Comparison of ENCODE assay signal across 19 cellular contexts in the genomic region with DNA sequence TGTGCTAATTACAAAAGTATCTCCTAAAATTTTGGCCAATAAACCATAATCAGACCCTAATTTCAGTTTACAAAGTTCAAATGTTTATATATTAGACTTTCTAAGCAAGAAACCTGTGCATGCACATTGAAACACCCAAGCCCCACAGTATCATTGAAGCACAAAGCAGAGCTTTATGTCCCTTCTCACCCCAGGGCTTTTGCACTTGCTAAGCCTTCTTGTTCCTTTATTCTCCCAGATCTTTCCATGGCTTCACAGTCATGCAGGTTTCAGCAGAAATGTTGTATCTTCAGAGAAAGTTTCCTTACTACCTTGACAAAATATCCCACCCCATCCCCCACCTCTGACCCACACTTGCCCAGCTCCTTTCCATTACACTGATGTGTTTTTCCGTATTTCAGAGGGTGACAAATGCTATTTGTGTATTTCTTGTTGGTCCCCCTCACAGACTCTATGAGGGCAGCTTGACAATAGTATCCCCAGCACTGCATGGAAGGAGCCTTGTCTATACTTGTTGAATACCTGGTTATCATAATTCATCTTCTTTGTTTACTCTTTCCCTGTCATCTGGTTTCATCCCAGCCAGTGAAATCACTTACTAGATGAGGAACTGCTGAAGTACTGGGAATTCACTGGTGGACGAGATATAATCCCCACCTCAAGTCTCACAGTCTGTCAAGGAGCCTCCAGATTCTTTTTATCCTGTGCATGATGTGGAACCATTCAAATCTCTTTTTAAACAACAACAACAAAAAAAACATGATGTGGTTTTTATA. TPM values are rescaled to one million over a fixed set of nuclear protein-coding genes. Genes with fewer than 3 reads are reported as not detected.
DNase-seq lines count a peak whose midpoint lies in the region; ATAC-seq, FAIRE-seq and TF ChIP-seq lines count a peak whose summit lies in the region.
"Had no signal": no experiment of that assay in that cellular context is flagged by ENCODE, and none has a peak within 500 bp of the region (broad histone marks: within the 10 kb centered on the region; RNA-seq: fewer than 3 reads in every experiment).

No MANE protein-coding gene starts in this region.

- CTCF ChIA-PET in naive thymus-derived CD4-positive, alpha-beta T cell (lab: Charles Lee), result no interaction called here
- CTCF ChIA-PET in A673 (lab: Charles Lee), result no interaction called here

- H3K79me2 ChIP-seq in GM23248 (ENCODE audit: insufficient read depth), result peaks cover 79% of the 10 kb centered on the region

- POLR2A ChIA-PET in naive thymus-derived CD4-positive, alpha-beta T cell (lab: Charles Lee), result interaction anchor here (0.9 kb wide), 1 partner anchor 10 kb away, joined by 3 read pairs; no protein-coding TSS in a partner anchor
- POLR2A ChIA-PET in A673 (lab: Charles Lee; ENCODE audit: low non-redundant PET), result no interaction called here

- H3K9ac ChIP-seq in GM23248, result peak overlapping the region; percentile 46
- H3K9ac ChIP-seq: BLaER1 treated with 17β-estradiol and CSF1 and Interleukin-3, amounts not matched to agents 10 nM and 100 nM; KMS-11 had no signal

- no peak for FAIRE-seq in frontal cortex (lab: Jason Lieb, UNC)

- no peaks in the 10 kb centered on the region for H3K27me3 ChIP-seq in GM23248 (replicated peaks; ENCODE audit: insufficient read depth)
- H3K27me3 ChIP-seq in naive thymus-derived CD4-positive, alpha-beta T cell (ENCODE audit: control insufficient read depth in 2 of 2, insufficient read depth in 2 of 2, low read length in 2 of 2), result no peaks in the 10 kb centered on the region
- H3K27me3 ChIP-seq in A673 (replicated peaks; ENCODE audit: insufficient read depth, low read depth, low read length, poor library complexity), result peaks cover 6% of the 10 kb centered on the region
- H3K27me3 ChIP-seq: BLaER1 treated with 17β-estradiol and CSF1 and Interleukin-3, amounts not matched to agents 10 nM and 100 nM had no signal

- no peaks in the 10 kb centered on the region for H3K9me3 Mint-ChIP-seq in activated naive CD8-positive, alpha-beta T cell treated with anti-CD3 and anti-CD28 coated beads, Interleukin-2, amount 50 U/mL, for 24 hours
- peaks cover 0 to 11% (median 0%) of the 10 kb centered on the region in 11 donors for H3K9me3 Mint-ChIP-seq in naive thymus-derived CD4-positive, alpha-beta T cell

- H3K27ac Mint-ChIP-seq in activated naive CD8-positive, alpha-beta T cell treated with anti-CD3 and anti-CD28 coated beads, Interleukin-2, amount 50 U/mL, for 24 hours, result peak overlapping the region; percentile 24
- H3K27ac Mint-ChIP-seq in naive thymus-derived CD4-positive, alpha-beta T cell, result peak overlapping the region in 8 of 9 donors; percentile 26 to 91 (median 40)

- peaks cover 34% of the 10 kb centered on the region for H3F3A ChIP-seq in GM23248 (ENCODE audit: insufficient read depth)

- no peak overlapping the region for H3K4me3 Mint-ChIP-seq in activated naive CD8-positive, alpha-beta T cell treated with anti-CD3 and anti-CD28 coated beads, Interleukin-2, amount 50 U/mL, for 24 hours
- no peak overlapping the region for H3K4me3 Mint-ChIP-seq in naive thymus-derived CD4-positive, alpha-beta T cell

- peak overlapping the region; percentile 19 for H3K4me3 ChIP-seq in GM23248
- no peak overlapping the region for H3K4me3 ChIP-seq in naive thymus-derived CD4-positive, alpha-beta T cell (ENCODE audit: low read length)
- H3K4me3 ChIP-seq in A673 (ENCODE audit: low read depth, low read length, poor library complexity, severe bottlenecking), result no peak overlapping the region
- H3K4me3 ChIP-seq: BLaER1 treated with 17β-estradiol and CSF1 and Interleukin-3, amounts not matched to agents 10 nM and 100 nM; thoracic aorta had no signal

- no peaks in the 10 kb centered on the region for H3K9me2 ChIP-seq in GM23248 (ENCODE audit: insufficient read depth)

- H3K9me3 ChIP-seq in GM23248 (ENCODE audit: low read depth), result no peaks in the 10 kb centered on the region
- H3K9me3 ChIP-seq in naive thymus-derived CD4-positive, alpha-beta T cell (ENCODE audit: control insufficient read depth in 2 of 3, low read length in 3 of 3), result peaks cover 0 to 4% (median 0%) of the 10 kb centered on the region in 3 experiments
- H3K9me3 ChIP-seq in A673 (ENCODE audit: low read depth, low read length, poor library complexity, severe bottlenecking), result no peaks in the 10 kb centered on the region
- H3K9me3 ChIP-seq: thoracic aorta had no signal

- H3K27ac ChIP-seq in GM23248, result peak overlapping the region; percentile 69
- no peak overlapping the region for H3K27ac ChIP-seq in naive thymus-derived CD4-positive, alpha-beta T cell (ENCODE audit: low read depth, low read length)
- H3K27ac ChIP-seq in A673 (ENCODE audit: low read depth, low read length, poor library complexity, severe bottlenecking), result no peak overlapping the region
- H3K27ac ChIP-seq: 22Rv1; BLaER1 treated with 17β-estradiol and CSF1 and Interleukin-3, amounts not matched to agents 10 nM and 100 nM; KMS-11 had no signal

- no peaks in the 10 kb centered on the region for H4K20me1 ChIP-seq in GM23248 (ENCODE audit: insufficient read depth)

- ATAC-seq in activated naive CD8-positive, alpha-beta T cell treated with anti-CD3 and anti-CD28 coated beads, Interleukin-2, amount 50 U/mL, for 24 hours, result no peak
- ATAC-seq in naive thymus-derived CD4-positive, alpha-beta T cell, result no peak
- no peak for ATAC-seq in GM21390 (IDR thresholded peaks at IDR 0.05; ENCODE audit: unreplicated experiment)
- ATAC-seq: activated CD4-positive, CD25-positive, alpha-beta regulatory T cell treated with anti-CD3 and anti-CD28 coated beads, Interleukin-2, amount 50 U/mL, for 24 hours had no signal

- in situ Hi-C loops in GM23248 (cut with MboI), result no loop called here

- no peak overlapping the region for H2AFZ ChIP-seq in GM23248

- H3K27me3 Mint-ChIP-seq in activated naive CD8-positive, alpha-beta T cell treated with anti-CD3 and anti-CD28 coated beads, Interleukin-2, amount 50 U/mL, for 24 hours, result no peaks in the 10 kb centered on the region
- no peaks in the 10 kb centered on the region for H3K27me3 Mint-ChIP-seq in naive thymus-derived CD4-positive, alpha-beta T cell

- H3K36me3 ChIP-seq in GM23248 (ENCODE audit: low read depth) (no peaks in the 10 kb centered on the region), A673 (ENCODE audit: insufficient read depth, low read length, poor library complexity, severe bottlenecking) (no peaks in the 10 kb centered on the region)
- no peaks in the 10 kb centered on the region for H3K36me3 ChIP-seq in naive thymus-derived CD4-positive, alpha-beta T cell (ENCODE audit: control insufficient read depth in 2 of 3, insufficient read depth in 3 of 3, low read length in 3 of 3)
- H3K36me3 ChIP-seq: BLaER1 treated with 17β-estradiol and CSF1 and Interleukin-3, amounts not matched to agents 10 nM and 100 nM; thoracic aorta had no signal

- H3K4me1 ChIP-seq in GM23248 (ENCODE audit: insufficient read depth), result peaks cover 52% of the 10 kb centered on the region
- H3K4me1 ChIP-seq in naive thymus-derived CD4-positive, alpha-beta T cell (ENCODE audit: control insufficient read depth in 2 of 2, insufficient read depth in 2 of 2, low read length in 2 of 2), result peaks cover 37% of the 10 kb centered on the region in 2 donors
- H3K4me1 ChIP-seq in A673 (ENCODE audit: insufficient read depth, low read length, poor library complexity, severe bottlenecking), result no peaks in the 10 kb centered on the region

- no peak for TF ChIP-seq CTCF in A673 (conservative IDR thresholded peaks at IDR 0.05; ENCODE audit: low read depth, low read length)

- WGBS in GM23248 (ENCODE audit: low coverage in 1 of 2, low lambda C conversion rate in 2 of 2, missing lambda C conversion rate in 2 of 2), 2 experiments, result 57 to 66% methylated on average over 2 of the region's 2 CpGs

- H3K4me2 ChIP-seq in GM23248 (ENCODE audit: unreplicated experiment), result peak overlapping the region; percentile 29
- H3K4me2 ChIP-seq: BLaER1 treated with 17β-estradiol and CSF1 and Interleukin-3, amounts not matched to agents 10 nM and 100 nM; KMS-11 had no signal

- peaks cover 94% of the 10 kb centered on the region for H3K4me1 Mint-ChIP-seq in activated naive CD8-positive, alpha-beta T cell treated with anti-CD3 and anti-CD28 coated beads, Interleukin-2, amount 50 U/mL, for 24 hours
- peaks cover 53 to 91% (median 87%) of the 10 kb centered on the region in 7 donors for H3K4me1 Mint-ChIP-seq in naive thymus-derived CD4-positive, alpha-beta T cell

- intact Hi-C loops in naive thymus-derived CD4-positive, alpha-beta T cell (cut with micrococcal nuclease), result no loop called here
- intact Hi-C loops in A673 (cut with micrococcal nuclease; ENCODE audit: unreplicated experiment), result no loop called here

- peak; percentile 7 for DNase-seq in DMS79 treated with DMSO at 0.1 percent for 48 hours (lab: John Stamatoyannopoulos, UW)
- DNase-seq in DMS79 (lab: John Stamatoyannopoulos, UW), result no peak
- DNase-seq in GM23248, result no peak
- DNase-seq in activated naive CD8-positive, alpha-beta T cell treated with anti-CD3 and anti-CD28 coated beads, Interleukin-2, amount 50 U/mL, for 24 hours, result no peak
- DNase-seq in naive thymus-derived CD4-positive, alpha-beta T cell, result no peak
- no peak for DNase-seq in frontal cortex (ENCODE audit: low spot score in 2 of 2)
- no peak for DNase-seq in A673 (ENCODE audit: low spot score)
- DNase-seq: activated gamma-delta T cell treated with Interleukin-2 at 50 U/mL for 16 hours; DMS53; erythroblast; H7; NCI-H1092; stimulated activated CD4-positive, alpha-beta T cell treated with anti-CD3 and anti-CD28 coated beads, Interleukin-4, amount 100 ng/mL, for 24 hours had no signal

- BruUV-seq in A673 (replicated peaks; lab: Mats Ljungman, UMichigan), result no TSS peak

- H3K36me3 Mint-ChIP-seq in activated naive CD8-positive, alpha-beta T cell treated with anti-CD3 and anti-CD28 coated beads, Interleukin-2, amount 50 U/mL, for 24 hours (ENCODE audit: low read depth), result peaks cover 17% of the 10 kb centered on the region
- peaks cover 10 to 33% (median 24%) of the 10 kb centered on the region in 5 donors for H3K36me3 Mint-ChIP-seq in naive thymus-derived CD4-positive, alpha-beta T cell

RNA-seq across cellular contexts. Expression of a gene that starts 24.0 kb away (rescaled TPM):
- 33.9 and 39.8 TPM in 2 replicates for total RNA-seq in GM23248 (2014; rRNA removed; shearing (Covaris generic))
- polyA plus RNA-seq in GM23248 (2016; fragmentation: Nextera tagmentation; extraction: Ambion mirVana), result 23.5 and 26.7 TPM in 2 replicates
- total RNA-seq in naive thymus-derived CD4-positive, alpha-beta T cell, result 10 to 100 TPM; 41.2 to 62.3 (median 57.4) TPM
- polyA plus RNA-seq in naive thymus-derived CD4-positive, alpha-beta T cell, result 10 to 100 TPM; 56.8 to 69.9 TPM
- total RNA-seq in frontal cortex (15.5 TPM), A673 (2021) (17.3 and 17.7 TPM in 2 replicates)
